ENCODE assay signal across 1 cellular context in genomic region chr16:75351183-75351582, GRCh38.
TF ChIP-seq lines count a peak whose summit lies in the region.

No MANE protein-coding gene starts in this region.

TF ChIP-seq in SK-N-SH, 30 proteins besides CTCF, POLR2A, EP300 and RAD21 (continued from another document):
- no peak for TF ChIP-seq USF2 (IDR thresholded peaks at IDR 0.05; ENCODE audit: borderline replicate concordance, low read depth, low read length)
- no peak for TF ChIP-seq RCOR1 (IDR thresholded peaks at IDR 0.05; ENCODE audit: low read length)
- peak; percentile 83 for TF ChIP-seq FOSL2 (IDR thresholded peaks at IDR 0.05; ENCODE audit: borderline replicate concordance, low read depth)
- TF ChIP-seq TCF12 (IDR thresholded peaks at IDR 0.05) = peak; percentile 94
- TF ChIP-seq TAF1 (IDR thresholded peaks at IDR 0.05; ENCODE audit: borderline replicate concordance, low read depth, low read length) = no peak
- no peak for TF ChIP-seq GATA2 (CRISPR knock-in tag; IDR thresholded peaks at IDR 0.05)
- TF ChIP-seq RXRA (IDR thresholded peaks at IDR 0.05; ENCODE audit: borderline replicate concordance, low read depth) = peak; percentile 57; the same call in 1 of the 2 replicates
- TF ChIP-seq GABPA (IDR thresholded peaks at IDR 0.05; ENCODE audit: low read depth) = no peak
- TF ChIP-seq NFIC (IDR thresholded peaks at IDR 0.05; ENCODE audit: borderline replicate concordance) = peak; percentile 59; the same call in 1 of the 2 replicates
- TF ChIP-seq FOXJ3 (CRISPR knock-in tag; IDR thresholded peaks at IDR 0.05) = no peak
- peak; percentile 73 for TF ChIP-seq PBX3 (IDR thresholded peaks at IDR 0.05)
- TF ChIP-seq, protein P1, sequence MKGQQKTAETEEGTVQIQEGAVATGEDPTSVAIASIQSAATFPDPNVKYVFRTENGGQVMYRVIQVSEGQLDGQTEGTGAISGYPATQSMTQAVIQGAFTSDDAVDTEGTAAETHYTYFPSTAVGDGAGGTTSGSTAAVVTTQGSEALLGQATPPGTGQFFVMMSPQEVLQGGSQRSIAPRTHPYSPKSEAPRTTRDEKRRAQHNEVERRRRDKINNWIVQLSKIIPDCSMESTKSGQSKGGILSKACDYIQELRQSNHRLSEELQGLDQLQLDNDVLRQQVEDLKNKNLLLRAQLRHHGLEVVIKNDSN (IDR thresholded peaks at IDR 0.05; ENCODE audit: borderline replicate concordance, low read depth) = no peak
- TF ChIP-seq POLR2AphosphoS5 (IDR thresholded peaks at IDR 0.05; ENCODE audit: low read depth, low read length) = peak; percentile 61; the same call in 1 of the 2 replicates
- TF ChIP-seq ELF1 (IDR thresholded peaks at IDR 0.05) = no peak; the same call in 1 of the 2 replicates
- 0 out of 2 replicates have a peak, but pooled peaks have one; percentile 13 for TF ChIP-seq YY1 (IDR thresholded peaks at IDR 0.05; ENCODE audit: low read depth)
- TF ChIP-seq, protein P2, sequence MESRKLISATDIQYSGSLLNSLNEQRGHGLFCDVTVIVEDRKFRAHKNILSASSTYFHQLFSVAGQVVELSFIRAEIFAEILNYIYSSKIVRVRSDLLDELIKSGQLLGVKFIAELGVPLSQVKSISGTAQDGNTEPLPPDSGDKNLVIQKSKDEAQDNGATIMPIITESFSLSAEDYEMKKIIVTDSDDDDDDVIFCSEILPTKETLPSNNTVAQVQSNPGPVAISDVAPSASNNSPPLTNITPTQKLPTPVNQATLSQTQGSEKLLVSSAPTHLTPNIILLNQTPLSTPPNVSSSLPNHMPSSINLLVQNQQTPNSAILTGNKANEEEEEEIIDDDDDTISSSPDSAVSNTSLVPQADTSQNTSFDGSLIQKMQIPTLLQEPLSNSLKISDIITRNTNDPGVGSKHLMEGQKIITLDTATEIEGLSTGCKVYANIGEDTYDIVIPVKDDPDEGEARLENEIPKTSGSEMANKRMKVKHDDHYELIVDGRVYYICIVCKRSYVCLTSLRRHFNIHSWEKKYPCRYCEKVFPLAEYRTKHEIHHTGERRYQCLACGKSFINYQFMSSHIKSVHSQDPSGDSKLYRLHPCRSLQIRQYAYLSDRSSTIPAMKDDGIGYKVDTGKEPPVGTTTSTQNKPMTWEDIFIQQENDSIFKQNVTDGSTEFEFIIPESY (IDR thresholded peaks at IDR 0.05; ENCODE audit: borderline replicate concordance, low read depth) = no peak
- TF ChIP-seq MEF2A (IDR thresholded peaks at IDR 0.05; ENCODE audit: borderline replicate concordance, low read depth) = no peak
- TF ChIP-seq IRF3 (IDR thresholded peaks at IDR 0.05; ENCODE audit: low read depth, low read length) = no peak
TF ChIP-seq in SK-N-SH: peak in this region for 10.
